ENCODE assay signal across 1 cellular context in genomic region chr18:12946549-12947354, GRCh38.
TF ChIP-seq lines count a peak whose summit lies in the region.

No MANE protein-coding gene starts in this region.

TF ChIP-seq in HepG2, 621 proteins besides CTCF, POLR2A, EP300 and RAD21 (continued from another document and continues in another):
- peak; percentile 66 for TF ChIP-seq HOXA3 (CRISPR knock-in tag; IDR thresholded peaks at IDR 0.05)
- peak; percentile 84; the same call in 1 of the 2 replicates for TF ChIP-seq ARID3A (IDR thresholded peaks at IDR 0.05; ENCODE audit: low read depth, low read length)
- peak; percentile 56; the same call in 1 of the 2 replicates for TF ChIP-seq NFIC (IDR thresholded peaks at IDR 0.05; ENCODE audit: low read length)
- 0 out of 2 replicates have a peak, but pooled peaks have one; percentile 68 for TF ChIP-seq XBP1 (CRISPR knock-in tag; IDR thresholded peaks at IDR 0.05)
- peak; percentile 76; the same call in 1 of the 2 replicates for TF ChIP-seq ZFP82 (CRISPR knock-in tag; IDR thresholded peaks at IDR 0.05; ENCODE audit: borderline replicate concordance)
- peak; percentile 78 for TF ChIP-seq DMAP1 (CRISPR knock-in tag; IDR thresholded peaks at IDR 0.05)
- TF ChIP-seq ZBTB21 (CRISPR knock-in tag; IDR thresholded peaks at IDR 0.05), result no peak
- TF ChIP-seq ZGPAT (CRISPR knock-in tag; IDR thresholded peaks at IDR 0.05), result 0 out of 2 replicates have a peak, but pooled peaks have one; percentile 23
- TF ChIP-seq PRDM10 (CRISPR knock-in tag; IDR thresholded peaks at IDR 0.05; ENCODE audit: low read depth), result 0 out of 2 replicates have a peak, but pooled peaks have one; percentile 27
- peak; percentile 32; the same call in 1 of the 2 replicates for TF ChIP-seq ARID4A (CRISPR knock-in tag; IDR thresholded peaks at IDR 0.05; ENCODE audit: borderline replicate concordance)
- no peak for TF ChIP-seq ZNF547 (CRISPR knock-in tag; IDR thresholded peaks at IDR 0.05)
- 0 out of 2 replicates have a peak, but pooled peaks have one; percentile 36 for TF ChIP-seq ZNF770 (CRISPR knock-in tag; IDR thresholded peaks at IDR 0.05)
- TF ChIP-seq CHD4 (IDR thresholded peaks at IDR 0.05; ENCODE audit: borderline replicate concordance, low read length), result no peak
- TF ChIP-seq ZNF362 (CRISPR knock-in tag; IDR thresholded peaks at IDR 0.05; ENCODE audit: borderline replicate concordance), result peak; percentile 99
- 0 out of 2 replicates have a peak, but pooled peaks have one; percentile 13 for TF ChIP-seq ZNF12 (CRISPR knock-in tag; IDR thresholded peaks at IDR 0.05)
- 0 out of 2 replicates have a peak, but pooled peaks have one; percentile 6 for TF ChIP-seq RARA (CRISPR knock-in tag; IDR thresholded peaks at IDR 0.05)
- no peak for TF ChIP-seq SP140L (CRISPR knock-in tag; IDR thresholded peaks at IDR 0.05; ENCODE audit: borderline replicate concordance)
- TF ChIP-seq ZNF589 (CRISPR knock-in tag; conservative IDR thresholded peaks at IDR 0.05), result no peak
- TF ChIP-seq ZNF317 (CRISPR knock-in tag; IDR thresholded peaks at IDR 0.05), result peak; percentile 52; the same call in 1 of the 2 replicates
- TF ChIP-seq ZBTB7B (CRISPR knock-in tag; IDR thresholded peaks at IDR 0.05), result peak; percentile 86; the same call in 1 of the 2 replicates
- peak; percentile 25; the same call in 1 of the 2 replicates for TF ChIP-seq NR2F2 (IDR thresholded peaks at IDR 0.05; ENCODE audit: borderline replicate concordance, low read depth)
- TF ChIP-seq SMAD3 (CRISPR knock-in tag; IDR thresholded peaks at IDR 0.05), result 0 out of 2 replicates have a peak, but pooled peaks have one; percentile 37
- 0 out of 2 replicates have a peak, but pooled peaks have one; percentile 30 for TF ChIP-seq GTF3A (CRISPR knock-in tag; conservative IDR thresholded peaks at IDR 0.05)
- peak in 1 of 2 experiments; percentile 73; a peak in 2 of 4 replicates for TF ChIP-seq HMGXB4 (CRISPR knock-in tag; IDR thresholded peaks at IDR 0.05; ENCODE audit: borderline replicate concordance in 1 of 2, low read depth in 1 of 2)
- no peak for TF ChIP-seq JUNB (CRISPR knock-in tag; IDR thresholded peaks at IDR 0.05; ENCODE audit: borderline replicate concordance)
- peak; percentile 75 for TF ChIP-seq NR2F6 (IDR thresholded peaks at IDR 0.05)
- no peak; the same call in 1 of the 2 replicates for TF ChIP-seq NR2F6 (CRISPR knock-in tag; IDR thresholded peaks at IDR 0.05)
- 0 out of 2 replicates have a peak, but pooled peaks have one; percentile 7 for TF ChIP-seq GABPB1 (CRISPR knock-in tag; IDR thresholded peaks at IDR 0.05)
- no peak for TF ChIP-seq MAZ (IDR thresholded peaks at IDR 0.05; ENCODE audit: borderline replicate concordance, low read depth, low read length)
- 0 out of 2 replicates have a peak, but pooled peaks have one; percentile 1 for TF ChIP-seq MAZ (CRISPR knock-in tag; IDR thresholded peaks at IDR 0.05; ENCODE audit: low read depth)
- TF ChIP-seq HDAC2 (CRISPR knock-in tag; IDR thresholded peaks at IDR 0.05), result 0 out of 2 replicates have a peak, but pooled peaks have one; percentile 10
- peak; percentile 75 for TF ChIP-seq ZNF264 (CRISPR knock-in tag; IDR thresholded peaks at IDR 0.05)
- TF ChIP-seq KDM5A (IDR thresholded peaks at IDR 0.05; ENCODE audit: borderline replicate concordance, low read length), result peak; percentile 40; the same call in 1 of the 2 replicates
- TF ChIP-seq RBM22 (optimal IDR thresholded peaks at IDR 0.05; ENCODE audit: low read length), result peak; percentile 36
- 0 out of 2 replicates have a peak, but pooled peaks have one; percentile 57 for TF ChIP-seq ZNF775 (CRISPR knock-in tag; IDR thresholded peaks at IDR 0.05; ENCODE audit: borderline replicate concordance)
- TF ChIP-seq TBL1XR1 (IDR thresholded peaks at IDR 0.05; ENCODE audit: borderline replicate concordance, low read length, partially characterized antibody), result peak; percentile 10
- TF ChIP-seq PHF8 (CRISPR knock-in tag; IDR thresholded peaks at IDR 0.05), result peak; percentile 14
- 0 out of 2 replicates have a peak, but pooled peaks have one; percentile 15 for TF ChIP-seq KLF6 (CRISPR knock-in tag; IDR thresholded peaks at IDR 0.05)
- no peak for TF ChIP-seq TOPORS (CRISPR knock-in tag; IDR thresholded peaks at IDR 0.05)
- TF ChIP-seq CREB1 (IDR thresholded peaks at IDR 0.05), result no peak
- peak; percentile 54 for TF ChIP-seq CREB1 (CRISPR knock-in tag; IDR thresholded peaks at IDR 0.05)
- TF ChIP-seq FOXJ3 (CRISPR knock-in tag; IDR thresholded peaks at IDR 0.05; ENCODE audit: borderline replicate concordance), result peak; percentile 33; the same call in 1 of the 2 replicates
- TF ChIP-seq ZNF816 (CRISPR knock-in tag; IDR thresholded peaks at IDR 0.05; ENCODE audit: borderline replicate concordance), result peak; percentile 73; the same call in 1 of the 2 replicates
- TF ChIP-seq ZNF343 (CRISPR knock-in tag; IDR thresholded peaks at IDR 0.05), result peak; percentile 36; the same call in 1 of the 2 replicates
- no peak for TF ChIP-seq ZNF205 (CRISPR knock-in tag; IDR thresholded peaks at IDR 0.05)
- TF ChIP-seq CEBPG (CRISPR knock-in tag; IDR thresholded peaks at IDR 0.05), result peak; percentile 80
- peak; percentile 37; the same call in 1 of the 2 replicates for TF ChIP-seq KMT2A (CRISPR knock-in tag; IDR thresholded peaks at IDR 0.05)
- 0 out of 2 replicates have a peak, but pooled peaks have one; percentile 20 for TF ChIP-seq MED13 (CRISPR knock-in tag; IDR thresholded peaks at IDR 0.05)
- peak; percentile 32; the same call in 1 of the 2 replicates for TF ChIP-seq MEIS2 (CRISPR knock-in tag; IDR thresholded peaks at IDR 0.05)
